Comparison of ENCODE assay signal across 19 cellular contexts in the genomic region with DNA sequence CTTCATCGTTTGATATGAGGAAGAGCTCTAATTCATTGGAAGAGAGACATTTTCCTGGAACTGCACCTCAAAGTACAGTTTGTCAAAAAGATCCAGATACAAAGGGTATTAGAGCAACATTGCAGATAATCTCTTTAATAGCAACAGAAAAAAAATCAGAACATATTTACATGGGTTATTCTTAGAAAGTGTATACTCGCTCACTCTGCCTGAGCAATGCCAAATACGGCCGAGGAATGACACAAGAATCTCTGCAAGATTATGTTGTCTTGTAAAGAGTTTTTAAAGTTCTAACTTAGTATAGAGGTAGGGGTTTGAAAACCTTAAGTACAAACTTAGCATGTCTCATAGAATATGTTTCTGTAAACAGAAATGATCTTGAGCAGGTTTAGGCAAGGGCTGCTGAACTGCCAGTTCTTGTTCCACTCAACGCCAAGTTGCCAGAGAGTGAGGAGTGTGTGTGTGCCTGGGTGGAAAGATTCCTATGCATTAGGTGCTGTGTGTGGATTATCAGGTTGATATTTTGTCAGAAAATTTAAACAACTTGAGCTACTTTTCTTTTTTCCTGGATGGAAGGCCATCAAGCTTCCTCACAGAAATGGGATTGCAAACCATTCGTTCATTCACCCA. TPM values are rescaled to one million over a fixed set of nuclear protein-coding genes. Genes with fewer than 3 reads are reported as not detected.
DNase-seq lines count a peak whose midpoint lies in the region; ATAC-seq, FAIRE-seq and TF ChIP-seq lines count a peak whose summit lies in the region.
"Had no signal": no experiment of that assay in that cellular context is flagged by ENCODE, and none has a peak within 500 bp of the region (broad histone marks: within the 10 kb centered on the region; RNA-seq: fewer than 3 reads in every experiment).

No MANE protein-coding gene starts in this region.

- no peak for TF ChIP-seq POLR2A in K562 (conservative IDR thresholded peaks at IDR 0.05)
- TF ChIP-seq POLR2A in transverse colon (IDR thresholded peaks at IDR 0.05) = no peak

- H3K4me2 ChIP-seq in K562 (ENCODE audit: insufficient read depth, low read length) = no peak overlapping the region
- H3K4me2 ChIP-seq: BLaER1 had no signal

- 95% methylated on average over 6 of the region's 6 CpGs for WGBS in K562 (ENCODE audit: insufficient coverage, low coverage, missing lambda C conversion rate)
- 75 to 79% methylated on average over 5 to 6 of the region's 6 CpGs for WGBS in transverse colon (ENCODE audit: low coverage in 1 of 2), 2 donors

- intact Hi-C loops in Right ventricle myocardium superior (cut with DNase I) (no loop called here), K562 (cut with micrococcal nuclease) (no loop called here), transverse colon (cut with DNase I; ENCODE audit: low total_unique reads) (no loop called here), left colon (cut with DNase I, micrococcal nuclease) (no loop called here)
- intact Hi-C loops in activated T-helper 1 cell treated with anti-CD3 and anti-CD28 coated beads, Interleukin-12 subunit alpha, Interleukin-12 subunit beta, Interleukin-2, Interleukin-4 antibody, amounts not matched to agents 30 ng/mL and 10 ng/mL and 1 ng/mL, durations not matched to agents 14 hours and 24 hours and 36 hours (cut with micrococcal nuclease) = no loop called here

- H3K79me2 ChIP-seq in K562 (ENCODE audit: control insufficient read depth, insufficient read depth, low read length) = no peaks in the 10 kb centered on the region

- no peak for FAIRE-seq in K562 (lab: Jason Lieb, UNC)
- FAIRE-seq: GM12892 had no signal

- in situ Hi-C loops in K562 (cut with MboI) = no loop called here
- in situ Hi-C loops in transverse colon (cut with MboI; ENCODE audit: low pct_ligation_motif_present in 1 of 4, low pct_unique_long_range_greater_than_20kb in 1 of 4, low sequenced_read_pairs in 3 of 4) = no loop called here
- in situ Hi-C loops in KBM-7 (cut with MboI; ENCODE audit: low pct_unique_long_range_greater_than_20kb, low sequenced_read_pairs) = no loop called here

- no peaks in the 10 kb centered on the region for H4K20me1 ChIP-seq in K562 (replicated peaks; ENCODE audit: control insufficient read depth, insufficient read depth, low read length)
- H4K20me1 ChIP-seq: BLaER1 had no signal

- no peak overlapping the region for H3K4me3 Mint-ChIP-seq in nephron progenitor cell
- no peak overlapping the region for H3K4me3 Mint-ChIP-seq in activated T-helper 1 cell treated with anti-CD3 and anti-CD28 coated beads, Interleukin-12 subunit alpha, Interleukin-12 subunit beta, Interleukin-2, Interleukin-4 antibody, amounts not matched to agents 30 ng/mL and 10 ng/mL and 1 ng/mL, durations not matched to agents 14 hours and 24 hours and 36 hours
- H3K4me3 Mint-ChIP-seq: CD8-positive, alpha-beta memory T cell; H9 had no signal

- H3K4me1 Mint-ChIP-seq in nephron progenitor cell = peaks cover 9% of the 10 kb centered on the region
- H3K4me1 Mint-ChIP-seq in activated T-helper 1 cell treated with anti-CD3 and anti-CD28 coated beads, Interleukin-12 subunit alpha, Interleukin-12 subunit beta, Interleukin-2, Interleukin-4 antibody, amounts not matched to agents 30 ng/mL and 10 ng/mL and 1 ng/mL, durations not matched to agents 14 hours and 24 hours and 36 hours (ENCODE audit: low read depth) = peaks cover 16% of the 10 kb centered on the region
- H3K4me1 Mint-ChIP-seq: H9 had no signal

- H3K27me3 ChIP-seq in right atrium auricular region (no peaks in the 10 kb centered on the region), K562 (ENCODE audit: control insufficient read depth in 2 of 2, insufficient read depth in 2 of 2, low read length in 2 of 2) (peaks cover 0 to 23% of the 10 kb centered on the region in 2 experiments; a peak in 2 of 5 replicates), transverse colon (no peaks in the 10 kb centered on the region)
- H3K27me3 ChIP-seq: BLaER1 had no signal

- BruUV-seq in K562 (replicated peaks; lab: Mats Ljungman, UMichigan) = no TSS peak

- no peak for TF ChIP-seq CTCF in right atrium auricular region (IDR thresholded peaks at IDR 0.05)
- TF ChIP-seq CTCF in K562 (IDR thresholded peaks at IDR 0.05 in 2 of 3, conservative IDR thresholded peaks at IDR 0.05 in 1 of 3; ENCODE audit: insufficient read depth in 2 of 3, low read depth in 1 of 3, low read length in 3 of 3) = no peak
- no peak for TF ChIP-seq CTCF in nephron progenitor cell (IDR thresholded peaks at IDR 0.05)
- no peak for TF ChIP-seq CTCF in transverse colon (IDR thresholded peaks at IDR 0.05)

- POLR2A ChIA-PET in K562 (lab: Yijun Ruan, JAX) = interaction anchor here (0.6 to 0.9 kb wide), 4 partner anchors 10 to 234 kb away, joined by 3 read pairs; no protein-coding TSS in a partner anchor

- peak; percentile 38 for ATAC-seq in Right ventricle myocardium superior (ENCODE audit: poor library complexity)
- no peak for ATAC-seq in K562
- ATAC-seq in left colon = no peak

- no peaks in the 10 kb centered on the region for H3K9me1 ChIP-seq in K562 (ENCODE audit: control insufficient read depth, insufficient read depth, low read length)

- no peaks in the 10 kb centered on the region for H3K27me3 Mint-ChIP-seq in nephron progenitor cell (ENCODE audit: low read depth, poor library complexity)
- peaks cover 6% of the 10 kb centered on the region for H3K27me3 Mint-ChIP-seq in activated T-helper 1 cell treated with anti-CD3 and anti-CD28 coated beads, Interleukin-12 subunit alpha, Interleukin-12 subunit beta, Interleukin-2, Interleukin-4 antibody, amounts not matched to agents 30 ng/mL and 10 ng/mL and 1 ng/mL, durations not matched to agents 14 hours and 24 hours and 36 hours (ENCODE audit: insufficient read depth)
- H3K27me3 Mint-ChIP-seq: CD8-positive, alpha-beta memory T cell had no signal

- H3K27ac Mint-ChIP-seq in nephron progenitor cell = peak overlapping the region; percentile 6
- no peak overlapping the region for H3K27ac Mint-ChIP-seq in activated T-helper 1 cell treated with anti-CD3 and anti-CD28 coated beads, Interleukin-12 subunit alpha, Interleukin-12 subunit beta, Interleukin-2, Interleukin-4 antibody, amounts not matched to agents 30 ng/mL and 10 ng/mL and 1 ng/mL, durations not matched to agents 14 hours and 24 hours and 36 hours
- H3K27ac Mint-ChIP-seq: H9 had no signal

- H3K9ac ChIP-seq in K562 (ENCODE audit: insufficient read depth in 1 of 2, low read depth in 2 of 2, low read length in 2 of 2) = no peak overlapping the region
- H3K9ac ChIP-seq: BLaER1 had no signal

- TF ChIP-seq EP300 in K562 (IDR thresholded peaks at IDR 0.05; ENCODE audit: low read length) (no peak), transverse colon (IDR thresholded peaks at IDR 0.05; ENCODE audit: low read depth) (no peak)

- H3K4me1 ChIP-seq in right atrium auricular region = no peaks in the 10 kb centered on the region
- H3K4me1 ChIP-seq in K562 (replicated peaks in 1 of 2; ENCODE audit: control insufficient read depth in 2 of 2, insufficient read depth in 2 of 2, low read length in 2 of 2) = peaks cover 0 to 17% of the 10 kb centered on the region in 2 experiments; a peak in 3 of 5 replicates
- H3K4me1 ChIP-seq in transverse colon = peaks cover 3 to 19% (median 13%) of the 10 kb centered on the region in 4 donors
- H3K4me1 ChIP-seq: BLaER1 had no signal

- no peak overlapping the region for H3K27ac ChIP-seq in right atrium auricular region
- no peak overlapping the region for H3K27ac ChIP-seq in K562 (ENCODE audit: extremely low read depth, low read depth, low read length)
- H3K27ac ChIP-seq in transverse colon = peak overlapping the region in 3 of 4 donors; percentile 28 to 54 (median 48)
- H3K27ac ChIP-seq: 22Rv1, BLaER1, HL-60 had no signal

- no peak for DNase-seq in Right ventricle myocardium superior
- no peak for DNase-seq in right atrium auricular region (ENCODE audit: low spot score)
- DNase-seq in K562 (ENCODE audit: extremely low read depth in 1 of 4, low spot score in 3 of 4) = no peak
- no peak for DNase-seq in nephron progenitor cell
- no peak for DNase-seq in transverse colon
- no peak for DNase-seq in left colon
- no peak for DNase-seq in activated T-helper 1 cell treated with anti-CD3 and anti-CD28 coated beads, Interleukin-12 subunit alpha, Interleukin-12 subunit beta, Interleukin-2, Interleukin-4 antibody, amounts not matched to agents 30 ng/mL and 10 ng/mL and 1 ng/mL, durations not matched to agents 14 hours and 24 hours and 36 hours (ENCODE audit: low spot score)
- no peak for DNase-seq in KBM-7
- DNase-seq: AML-193; Caco-2; CD8-positive, alpha-beta memory T cell; DND-41; GDM1; GOT3; H9 had no signal

- H2AFZ ChIP-seq in K562 (ENCODE audit: low read depth, low read length) = peak overlapping the region; percentile 66

- no peaks in the 10 kb centered on the region for H3K36me3 Mint-ChIP-seq in nephron progenitor cell (ENCODE audit: low read depth)
- peaks cover 10% of the 10 kb centered on the region for H3K36me3 Mint-ChIP-seq in activated T-helper 1 cell treated with anti-CD3 and anti-CD28 coated beads, Interleukin-12 subunit alpha, Interleukin-12 subunit beta, Interleukin-2, Interleukin-4 antibody, amounts not matched to agents 30 ng/mL and 10 ng/mL and 1 ng/mL, durations not matched to agents 14 hours and 24 hours and 36 hours (ENCODE audit: low read depth)

- H3K4me3 ChIP-seq in right atrium auricular region (no peak overlapping the region), K562 (no peak overlapping the region), transverse colon (no peak overlapping the region)
- H3K4me3 ChIP-seq: BLaER1 had no signal

- H3K36me3 ChIP-seq in right atrium auricular region (no peaks in the 10 kb centered on the region), K562 (ENCODE audit: control insufficient read depth, insufficient read depth, low read length) (no peaks in the 10 kb centered on the region), transverse colon (no peaks in the 10 kb centered on the region)
- H3K36me3 ChIP-seq: BLaER1 had no signal

- no peaks in the 10 kb centered on the region for H3K9me3 Mint-ChIP-seq in nephron progenitor cell
- H3K9me3 Mint-ChIP-seq in activated T-helper 1 cell treated with anti-CD3 and anti-CD28 coated beads, Interleukin-12 subunit alpha, Interleukin-12 subunit beta, Interleukin-2, Interleukin-4 antibody, amounts not matched to agents 30 ng/mL and 10 ng/mL and 1 ng/mL, durations not matched to agents 14 hours and 24 hours and 36 hours = peaks cover 3% of the 10 kb centered on the region
- H3K9me3 Mint-ChIP-seq: H9 had no signal

- H3K9me3 ChIP-seq in right atrium auricular region (no peaks in the 10 kb centered on the region), K562 (replicated peaks; ENCODE audit: control insufficient read depth, insufficient read depth, low read depth, low read length) (no peaks in the 10 kb centered on the region), transverse colon (no peaks in the 10 kb centered on the region)
- H3K9me3 ChIP-seq: BLaER1, Caco-2 had no signal

- CTCF ChIA-PET in K562 (lab: Yijun Ruan, JAX; ENCODE audit: low intra/inter-chr PET ratio) = no interaction called here

- TF ChIP-seq RAD21 in K562 (CRISPR knock-in tag; conservative IDR thresholded peaks at IDR 0.05 in 1 of 2, IDR thresholded peaks at IDR 0.05 in 1 of 2) = no peak

RNA-seq across cellular contexts. Expression of a gene that starts 41.8 kb away (rescaled TPM):
- total RNA-seq in Right ventricle myocardium superior (20.3 TPM), right atrium auricular region (10 to 100 TPM; 38.6 to 43.4 TPM), K562 (2014; rRNA removed) (32.9 and 35.1 TPM in 2 replicates), K562 (2014; rRNA removed; fragmentation: Illumina TruSeq; extraction: Trizol) (42.8 and 50.0 TPM in 2 replicates), K562 (2015; rRNA removed; fragmentation: Illumina TruSeq; extraction: Trizol) (39.9 and 40.9 TPM in 2 replicates), K562 (2021) (26.7 and 31.6 TPM in 2 replicates), transverse colon (10 to 100 TPM; 62.7 to 84.6 (median 77.3) TPM), left colon (10 to 100 TPM; 39.4 to 43.5 TPM)
- total RNA-seq in K562 (2011; cell fraction: chromatin; rRNA removed; ENCODE audit: low replicate concordance) = 30.3 and 108 TPM in 2 replicates
- total RNA-seq in K562 (2011; cell fraction: nucleolus; rRNA removed) = 18.2 and 29.2 TPM in 2 replicates
- total RNA-seq in K562 (2011; cell fraction: nucleoplasm; rRNA removed) = 45.3 and 47.3 TPM in 2 replicates
- polyA plus RNA-seq in K562 (2011; rRNA removed) (19.1 and 23.6 TPM in 2 replicates), K562 (2014; fragmentation: Illumina TruSeq; extraction: Trizol) (16.4 and 21.7 TPM in 2 replicates), K562 (2014; fragmentation: Nextera tagmentation; extraction: Ambion mirVana) (1 to 10 TPM; 7.8 to 9.6 TPM), K562 (2014; rRNA removed) (13.8 and 14.4 TPM in 2 replicates)
- 7.0 and 8.8 TPM in 2 replicates for polyA plus RNA-seq in K562 (2011; cell fraction: cytosol; rRNA removed)
- 21.6 and 26.0 TPM in 2 replicates for polyA plus RNA-seq in K562 (2011; cell fraction: nucleus; rRNA removed)
- polyA plus RNA-seq in K562 (2012) = 12.3 and 12.9 TPM in 2 replicates
- 130 and 141 TPM in 2 replicates for polyA minus RNA-seq in K562 (2011; rRNA and poly(A)+ RNA removed)
- 31.3 and 32.4 TPM in 2 replicates for polyA minus RNA-seq in K562 (2011; cell fraction: cytosol; rRNA and poly(A)+ RNA removed)
- polyA minus RNA-seq in K562 (2011; cell fraction: nucleus; rRNA and poly(A)+ RNA removed) = 66.0 and 111 TPM in 2 replicates
- total RNA-seq in activated T-helper 1 cell treated with anti-CD3 and anti-CD28 coated beads, Interleukin-12 subunit alpha, Interleukin-12 subunit beta, Interleukin-2, Interleukin-4 antibody, amounts not matched to agents 30 ng/mL and 10 ng/mL and 1 ng/mL, durations not matched to agents 14 hours and 24 hours and 36 hours = 31.2 and 33.7 TPM in 2 replicates

Comparison
In these comparisons a context has a peak if more than half of its experiments do, and no peak if none do; other contexts are left out.
1. H3K27ac ChIP-seq: peak in transverse colon (3 of 4); none in right atrium auricular region (0 of 2) and K562 (single experiment).